8 cellular contexts compared by ENCODE assay signal in genomic region chr11:124622531-124623451, GRCh38. TPM values are rescaled to one million over a fixed set of nuclear protein-coding genes. Genes with fewer than 3 reads are reported as not detected.
A peak's percentile ranks its signal among the peaks of the same experiment; 100 is the strongest.
DNase-seq lines count a peak whose midpoint lies in the region; ATAC-seq and TF ChIP-seq lines count a peak whose summit lies in the region.

Gene TBRG1, plus strand, starts transcription at chr11:124622864. Its CDS starts 220 bp downstream, at chr11:124623084.

- H3K4me3 Mint-ChIP-seq in activated naive CD4-positive, alpha-beta T cell treated with anti-CD3 and anti-CD28 coated beads, Interleukin-2, amount 10 ng/mL, durations not matched to agents 7 days and 5 days = peak within 1 kb of the TSS; percentile 88

- peak within 1 kb of the TSS; percentile 96 for H3K4me3 ChIP-seq in HFF-Myc (replicated peaks; ENCODE audit: low read depth, low read length)
- peak within 1 kb of the TSS; percentile 96 for H3K4me3 ChIP-seq in NB4 (ENCODE audit: low read depth, low read length)
- peak within 1 kb of the TSS; percentile 90 for H3K4me3 ChIP-seq in SK-N-MC
- H3K4me3 ChIP-seq in gastroesophageal sphincter = peak within 1 kb of the TSS; percentile 71 to 75
- H3K4me3 ChIP-seq in neutrophil (ENCODE audit: low read depth in 1 of 2, low read length in 1 of 2) = peak within 1 kb of the TSS; percentile 78 to 90

- H3K36me3 Mint-ChIP-seq in activated naive CD4-positive, alpha-beta T cell treated with anti-CD3 and anti-CD28 coated beads, Interleukin-2, amount 10 ng/mL, durations not matched to agents 7 days and 5 days = peaks cover 23% of the 10 kb centered on the region

- no peak for TF ChIP-seq CTCF in HFF-Myc (IDR thresholded peaks at IDR 0.05; ENCODE audit: low read depth, low read length, missing control alignments)
- no peak for TF ChIP-seq CTCF in NB4 (IDR thresholded peaks at IDR 0.05; ENCODE audit: low read depth, low read length)
- peak in 2 of 4 experiments; percentile 14 to 19 for TF ChIP-seq CTCF in gastroesophageal sphincter (IDR thresholded peaks at IDR 0.05)
- no peak for TF ChIP-seq CTCF in neutrophil (IDR thresholded peaks at IDR 0.05)

- H3K27ac Mint-ChIP-seq in activated naive CD4-positive, alpha-beta T cell treated with anti-CD3 and anti-CD28 coated beads, Interleukin-2, amount 10 ng/mL, durations not matched to agents 7 days and 5 days = peak within 1 kb of the TSS; percentile 90

- H3K36me3 ChIP-seq in SK-N-MC (ENCODE audit: insufficient read depth, low read length) (peaks cover 30% of the 10 kb centered on the region), gastroesophageal sphincter (peaks cover 5 to 31% of the 10 kb centered on the region in 2 donors), neutrophil (peaks cover 14% of the 10 kb centered on the region)

- H3K27me3 ChIP-seq in gastroesophageal sphincter (no peaks in the 10 kb centered on the region), neutrophil (peaks cover 11% of the 10 kb centered on the region)

- H3K9me3 Mint-ChIP-seq in activated naive CD4-positive, alpha-beta T cell treated with anti-CD3 and anti-CD28 coated beads, Interleukin-2, amount 10 ng/mL, durations not matched to agents 7 days and 5 days = no peaks in the 10 kb centered on the region

- H3K4me1 ChIP-seq in gastroesophageal sphincter = peaks cover 7 to 34% (median 9%) of the 10 kb centered on the region in 3 donors
- peaks cover 41 to 43% of the 10 kb centered on the region in 2 experiments for H3K4me1 ChIP-seq in neutrophil (ENCODE audit: control insufficient read depth in 1 of 2, insufficient read depth in 1 of 2, low read depth in 1 of 2, low read length in 1 of 2)

- H3K27me3 Mint-ChIP-seq in activated naive CD4-positive, alpha-beta T cell treated with anti-CD3 and anti-CD28 coated beads, Interleukin-2, amount 10 ng/mL, durations not matched to agents 7 days and 5 days = peaks cover 13% of the 10 kb centered on the region

- peaks cover 16% of the 10 kb centered on the region for H3K4me1 Mint-ChIP-seq in activated naive CD4-positive, alpha-beta T cell treated with anti-CD3 and anti-CD28 coated beads, Interleukin-2, amount 10 ng/mL, durations not matched to agents 7 days and 5 days

- peak; percentile 91 for TF ChIP-seq POLR2A in NB4 (IDR thresholded peaks at IDR 0.05; ENCODE audit: extremely low read depth, insufficient read length)
- peak; percentile 82 to 87 for TF ChIP-seq POLR2A in gastroesophageal sphincter (IDR thresholded peaks at IDR 0.05)

- H3K9ac ChIP-seq in SK-N-MC (ENCODE audit: insufficient read length) = peak within 1 kb of the TSS; percentile 93

- peak; percentile 95 for DNase-seq in GM03348 (ENCODE audit: low spot score)
- DNase-seq in HFF-Myc (ENCODE audit: extremely low read depth, low read depth) = peak; percentile 56
- peak; percentile 95 for DNase-seq in NB4 (ENCODE audit: low read depth)
- no peak for DNase-seq in SK-N-MC (ENCODE audit: low read depth, low spot score)
- peak; percentile 91 for DNase-seq in activated naive CD4-positive, alpha-beta T cell treated with anti-CD3 and anti-CD28 coated beads, Interleukin-2, amount 10 ng/mL, durations not matched to agents 7 days and 5 days
- peak; percentile 45 to 95 (median 87) for DNase-seq in substantia nigra (lab: John Stamatoyannopoulos, UW)

- peak; percentile 97 for ATAC-seq in gastroesophageal sphincter

- H3K9me3 ChIP-seq in SK-N-MC (ENCODE audit: low read depth, low read length) = no peaks in the 10 kb centered on the region
- no peaks in the 10 kb centered on the region for H3K9me3 ChIP-seq in gastroesophageal sphincter
- H3K9me3 ChIP-seq in neutrophil = no peaks in the 10 kb centered on the region

- CTCF ChIA-PET in activated naive CD4-positive, alpha-beta T cell treated with anti-CD3 and anti-CD28 coated beads, Interleukin-2, amount 10 ng/mL, durations not matched to agents 7 days and 5 days (lab: Charles Lee) = interaction anchor here (0.7 to 1.9 kb wide), 4 partner anchors 10 to 253 kb away, joined by 3 to 8 read pairs (median 4); no protein-coding TSS in a partner anchor

- 0% methylated on average over 4 to 9 of the region's 57 CpGs for WGBS in gastroesophageal sphincter (ENCODE audit: low coverage in 1 of 2), 2 donors

- H3K27ac ChIP-seq in SK-N-MC (peak within 1 kb of the TSS; percentile 8), gastroesophageal sphincter (peak within 1 kb of the TSS; percentile 70 to 95 (median 94)), neutrophil (peak within 1 kb of the TSS; percentile 92), substantia nigra (ENCODE audit: low read depth, low read length, poor library complexity, severe bottlenecking) (peak within 1 kb of the TSS; percentile 82)

- no peak for TF ChIP-seq EP300 in gastroesophageal sphincter (IDR thresholded peaks at IDR 0.05)

RNA-seq across cellular contexts. Expression of gene TBRG1, which starts in this region (rescaled TPM):
- total RNA-seq in gastroesophageal sphincter = 10 to 100 TPM; 35.2 to 54.2 (median 42.4) TPM

Comparison
In these comparisons a context has a peak if more than half of its experiments do, and no peak if none do; other contexts are left out.
1. H3K27ac ChIP-seq: peak in every context shown above with its lines; median percentile 94 in gastroesophageal sphincter; 92 in neutrophil; 82 in substantia nigra; 8 in SK-N-MC.